19 cellular contexts compared by ENCODE assay signal in the genomic region with DNA sequence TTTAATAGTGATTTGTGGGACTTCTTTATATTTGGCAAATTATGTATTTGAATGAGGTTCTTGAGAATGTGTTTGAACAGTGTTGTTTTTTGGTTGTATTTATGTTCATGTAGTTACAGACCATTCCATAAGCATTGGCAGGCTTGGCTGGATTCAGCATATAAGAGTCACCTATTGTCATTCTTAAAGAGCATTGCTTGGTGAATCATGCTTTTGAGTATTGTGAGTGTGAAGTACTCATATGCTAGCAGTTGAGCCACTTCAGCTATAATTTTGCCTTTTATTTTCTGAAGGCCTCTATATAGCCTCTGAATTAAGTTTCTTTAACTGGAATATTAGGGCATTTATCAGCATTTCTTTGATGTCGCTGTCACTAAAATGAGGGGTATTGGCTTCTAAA.
DNase-seq lines count a peak whose midpoint lies in the region; ATAC-seq and TF ChIP-seq lines count a peak whose summit lies in the region.
"Had no signal": no experiment of that assay in that cellular context is flagged by ENCODE, and none has a peak within 500 bp of the region (broad histone marks: within the 10 kb centered on the region; RNA-seq: fewer than 3 reads in every experiment).

No MANE protein-coding gene starts in this region.

- no peak overlapping the region for H3K4me2 ChIP-seq in mesenchymal stem cell (ENCODE audit: low read length, poor library complexity, severe bottlenecking)
- H3K4me2 ChIP-seq: BLaER1 had no signal

- ATAC-seq in left lung (peak; percentile 49), HG02623 (IDR thresholded peaks at IDR 0.05; ENCODE audit: unreplicated experiment) (no peak)
- ATAC-seq: activated naive CD8-positive, alpha-beta T cell treated with anti-CD3 and anti-CD28 coated beads, Interleukin-2, amount 50 U/mL, for 24 hours had no signal

- no peak overlapping the region for H4K91ac ChIP-seq in mesenchymal stem cell (ENCODE audit: low read length)

- no peak overlapping the region for H2BK12ac ChIP-seq in mesenchymal stem cell (ENCODE audit: low read length in 2 of 2)

- H3K27me3 ChIP-seq in MG63, result no peaks in the 10 kb centered on the region
- H3K27me3 ChIP-seq in brain microvascular endothelial cell (replicated peaks), result no peaks in the 10 kb centered on the region
- H3K27me3 ChIP-seq in left lung, result no peaks in the 10 kb centered on the region
- H3K27me3 ChIP-seq in endodermal cell (ENCODE audit: control insufficient read depth, insufficient read depth, low read length, poor library complexity, severe bottlenecking), result no peaks in the 10 kb centered on the region
- H3K27me3 ChIP-seq in mesenchymal stem cell (ENCODE audit: control insufficient read depth in 1 of 2, insufficient read depth in 1 of 2, low read length in 2 of 2), result no peaks in the 10 kb centered on the region
- H3K27me3 ChIP-seq: BLaER1 had no signal

- no peaks in the 10 kb centered on the region for H3K9me3 ChIP-seq in MG63
- no peaks in the 10 kb centered on the region for H3K9me3 ChIP-seq in left lung
- no peaks in the 10 kb centered on the region for H3K9me3 ChIP-seq in endodermal cell (ENCODE audit: control insufficient read depth, low read length)
- no peaks in the 10 kb centered on the region for H3K9me3 ChIP-seq in mesenchymal stem cell (ENCODE audit: control insufficient read depth, low read length)
- H3K9me3 ChIP-seq: BLaER1 had no signal

- H2BK5ac ChIP-seq in mesenchymal stem cell (ENCODE audit: low read depth, low read length, poor library complexity, severe bottlenecking), result no peak overlapping the region

- H3K18ac ChIP-seq in mesenchymal stem cell (ENCODE audit: low read depth in 1 of 2, low read length in 2 of 2), result no peak overlapping the region

- TF ChIP-seq CTCF in brain microvascular endothelial cell (IDR thresholded peaks at IDR 0.05; ENCODE audit: low read depth, low read length, missing control alignments) (no peak), left lung (IDR thresholded peaks at IDR 0.05) (no peak), endodermal cell (conservative IDR thresholded peaks at IDR 0.05) (no peak)

- in situ Hi-C loops in brain microvascular endothelial cell (cut with HindIII; ENCODE audit: low pct_ligation_motif_present, low sequenced_read_pairs), result no loop called here

- H3K23ac ChIP-seq in mesenchymal stem cell (ENCODE audit: low read length in 2 of 2), result no peak overlapping the region

- H3K36me3 Mint-ChIP-seq in endodermal cell (ENCODE audit: low read depth), result peaks cover 82% of the 10 kb centered on the region

- H3K4me1 ChIP-seq in left lung (no peaks in the 10 kb centered on the region), endodermal cell (ENCODE audit: control insufficient read depth, insufficient read depth, low read length) (peaks cover 7% of the 10 kb centered on the region), mesenchymal stem cell (ENCODE audit: control insufficient read depth, insufficient read depth, low read depth, low read length) (no peaks in the 10 kb centered on the region)

- no peak overlapping the region for H3K14ac ChIP-seq in mesenchymal stem cell (ENCODE audit: low read length in 2 of 2)

- H3K9ac ChIP-seq in endodermal cell (ENCODE audit: extremely low read depth, low read length, poor library complexity, severe bottlenecking), result no peak overlapping the region
- H3K9ac ChIP-seq in mesenchymal stem cell (ENCODE audit: low read length), result no peak overlapping the region
- H3K9ac ChIP-seq: BLaER1 had no signal

- no peaks in the 10 kb centered on the region for H3K27me3 Mint-ChIP-seq in endodermal cell (ENCODE audit: insufficient read depth)
- H3K27me3 Mint-ChIP-seq: activated naive CD8-positive, alpha-beta T cell treated with anti-CD3 and anti-CD28 coated beads, Interleukin-2, amount 50 U/mL, for 24 hours; progenitor cell of endocrine pancreas had no signal

- peaks cover 37% of the 10 kb centered on the region for H3K79me1 ChIP-seq in mesenchymal stem cell (replicated peaks; ENCODE audit: low read length, poor library complexity, severe bottlenecking)

- H3K27ac ChIP-seq in brain microvascular endothelial cell (no peak overlapping the region), left lung (no peak overlapping the region), endodermal cell (ENCODE audit: low read depth, low read length) (no peak overlapping the region), mesenchymal stem cell (ENCODE audit: low read length, poor library complexity, severe bottlenecking) (no peak overlapping the region)
- H3K27ac ChIP-seq: BLaER1, RWPE1 had no signal

- DNase-seq in EH (ENCODE audit: low read depth), result peak; percentile 39
- peak; percentile 30 for DNase-seq in MG63
- DNase-seq in brain microvascular endothelial cell, result peak; percentile 22
- DNase-seq in left lung, result no peak
- DNase-seq in endodermal cell, result no peak
- no peak for DNase-seq in occipital lobe (lab: John Stamatoyannopoulos, UW)
- no peak for DNase-seq in mesenchymal stem cell
- DNase-seq: activated naive CD8-positive, alpha-beta T cell treated with anti-CD3 and anti-CD28 coated beads, Interleukin-2, amount 50 U/mL, for 24 hours; central memory CD4-positive, alpha-beta T cell; hippocampal formation; midbrain; NCI-H1417 treated with DMSO at 0.1 percent for 48 hours; nephron progenitor cell; stimulated activated CD4-positive, alpha-beta T cell treated with anti-CD3 and anti-CD28 coated beads, Interleukin-12 subunit alpha, Interleukin-12 subunit beta, amount 100 ng/mL, for 4 hours; SW 1271 had no signal

- no peak overlapping the region for H2AFZ ChIP-seq in mesenchymal stem cell (ENCODE audit: low read depth, low read length)

- no peak overlapping the region for H4K8ac ChIP-seq in mesenchymal stem cell (ENCODE audit: low read length)

- H3K4me3 ChIP-seq in MG63 (no peak overlapping the region), brain microvascular endothelial cell (ENCODE audit: low read depth, low read length) (no peak overlapping the region), left lung (no peak overlapping the region), endodermal cell (ENCODE audit: low read length) (no peak overlapping the region), mesenchymal stem cell (ENCODE audit: insufficient read depth in 1 of 2, low read depth in 1 of 2, low read length in 2 of 2) (no peak overlapping the region)
- H3K4me3 ChIP-seq: BLaER1 had no signal

- no peak overlapping the region for H3K27ac Mint-ChIP-seq in endodermal cell
- H3K27ac Mint-ChIP-seq: activated naive CD8-positive, alpha-beta T cell treated with anti-CD3 and anti-CD28 coated beads, Interleukin-2, amount 50 U/mL, for 24 hours; nephron progenitor cell; progenitor cell of endocrine pancreas had no signal

- peaks cover 18% of the 10 kb centered on the region for H3K4me1 Mint-ChIP-seq in endodermal cell
- H3K4me1 Mint-ChIP-seq: nephron progenitor cell had no signal

- H3K36me3 ChIP-seq in MG63, result peaks cover 73% of the 10 kb centered on the region
- H3K36me3 ChIP-seq in brain microvascular endothelial cell (replicated peaks), result peaks cover 26% of the 10 kb centered on the region
- H3K36me3 ChIP-seq in left lung, result peaks cover 0 to 89% of the 10 kb centered on the region in 2 donors
- peaks cover 97% of the 10 kb centered on the region for H3K36me3 ChIP-seq in endodermal cell (ENCODE audit: control insufficient read depth, insufficient read depth, low read length)
- H3K36me3 ChIP-seq in mesenchymal stem cell (ENCODE audit: control insufficient read depth in 1 of 2, insufficient read depth in 2 of 2, low read depth in 1 of 2, low read length in 2 of 2), result peaks cover 16 to 93% of the 10 kb centered on the region in 2 experiments

- H2BK15ac ChIP-seq in mesenchymal stem cell (ENCODE audit: low read depth, poor library complexity, severe bottlenecking), result no peak overlapping the region

- H2BK120ac ChIP-seq in mesenchymal stem cell (ENCODE audit: low read depth, low read length), result no peak overlapping the region

- no peak overlapping the region for H3K4ac ChIP-seq in mesenchymal stem cell (ENCODE audit: low read depth in 1 of 2, low read length in 2 of 2)

- intact Hi-C loops in left lung (cut with DNase I), result no loop called here

- no peak overlapping the region for H3K4me3 Mint-ChIP-seq in endodermal cell
- H3K4me3 Mint-ChIP-seq: activated naive CD8-positive, alpha-beta T cell treated with anti-CD3 and anti-CD28 coated beads, Interleukin-2, amount 50 U/mL, for 24 hours; nephron progenitor cell had no signal

- WGBS in endodermal cell (ENCODE audit: insufficient coverage in 1 of 2, insufficient read length in 1 of 2), 2 experiments, result 90% methylated on average over 1 of the region's 1 CpG; no CpG with 5 or more reads in 1 of the 2 experiments
- no CpG with 5 or more reads among the region's 1 CpG for WGBS in mesenchymal stem cell

- H2AK5ac ChIP-seq in mesenchymal stem cell (ENCODE audit: low read length, severe bottlenecking), result no peak overlapping the region

- H3K9me3 Mint-ChIP-seq in endodermal cell, result no peaks in the 10 kb centered on the region
- H3K9me3 Mint-ChIP-seq: activated naive CD8-positive, alpha-beta T cell treated with anti-CD3 and anti-CD28 coated beads, Interleukin-2, amount 50 U/mL, for 24 hours; nephron progenitor cell had no signal

Comparison
In these comparisons a context has a peak if more than half of its experiments do, and no peak if none do; other contexts are left out.
1. DNase-seq: peak in EH (single experiment), MG63 (single experiment) and brain microvascular endothelial cell (single experiment); none in left lung (0 of 2), endodermal cell (single experiment), occipital lobe (single experiment) and mesenchymal stem cell (single experiment).